26 cellular contexts compared by ENCODE assay signal in the genomic region with DNA sequence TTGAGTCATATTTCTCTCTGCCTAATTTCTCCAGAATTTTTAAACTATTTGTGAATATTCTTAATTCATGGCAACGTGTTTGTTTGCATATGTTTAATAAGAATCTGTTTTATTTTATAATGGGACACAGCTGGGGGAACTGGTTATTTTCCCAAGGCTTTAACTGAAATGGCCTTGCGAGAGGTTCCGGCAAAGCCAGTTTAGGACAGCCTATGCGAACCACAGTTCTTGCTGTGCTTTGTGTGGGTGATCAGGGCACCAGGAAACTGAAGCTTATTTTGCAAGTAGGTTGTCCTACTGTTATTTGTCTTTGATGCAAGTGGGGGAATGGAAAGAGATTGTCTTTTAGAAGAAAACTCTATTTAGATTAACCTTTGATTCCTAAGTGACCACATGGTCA.
"Had no signal": no experiment of that assay in that cellular context is flagged by ENCODE, and none has a peak within 500 bp of the region (broad histone marks: within the 10 kb centered on the region; RNA-seq: fewer than 3 reads in every experiment).

No MANE protein-coding gene starts in this region.

- DNase-seq: activated CD4-positive, alpha-beta T cell treated with anti-CD3 and anti-CD28 coated beads, Interleukin-2, amount 50 U/mL, for 1 hour; activated CD4-positive, CD25-positive, alpha-beta regulatory T cell treated with anti-CD3 and anti-CD28 coated beads, Interleukin-2, amount 50 U/mL, for 72 hours; activated CD8-positive, alpha-beta T cell treated with anti-CD3 and anti-CD28 coated beads for 36 hours; activated gamma-delta T cell treated with Interleukin-2 at 50 U/mL for 16 hours; activated naive CD4-positive, alpha-beta T cell treated with anti-CD3 and anti-CD28 coated beads, Interleukin-2, amount 50 U/mL, for 16 hours; activated T-cell treated with anti-CD3 and anti-CD28 coated beads, Interleukin-2, amount 50 U/mL, for 4 hours; amniotic stem cell; effector CD8-positive, alpha-beta T cell; left lung; lower lobe of right lung; mesendoderm; nephron progenitor cell; stimulated activated CD4-positive, alpha-beta T cell treated with anti-CD3 and anti-CD28 coated beads, Interleukin-12 subunit alpha, Interleukin-12 subunit beta, amount 100 ng/mL, for 4 hours; stimulated activated CD4-positive, alpha-beta T cell treated with anti-CD3 and anti-CD28 coated beads, Interleukin-4, amount 100 ng/mL, for 1 hour; stimulated activated naive CD4-positive, alpha-beta T cell; T-helper 17 cell; T1000; upper lobe of left lung; WERI-Rb-1 had no signal

- H3K27me3 Mint-ChIP-seq: activated CD8-positive, alpha-beta T cell treated with anti-CD3 and anti-CD28 coated beads for 36 hours; activated T-helper 17 cell treated with anti-CD3 and anti-CD28 coated beads, Interleukin-2, amount 50 U/mL, for 72 hours; progenitor cell of endocrine pancreas; T-helper 17 cell had no signal

- H3K4me3 Mint-ChIP-seq: activated CD8-positive, alpha-beta T cell treated with anti-CD3 and anti-CD28 coated beads for 36 hours; activated T-cell treated with anti-CD3 and anti-CD28 coated beads, Interleukin-2, amount 50 U/mL, for 4 hours; activated T-helper 17 cell treated with anti-CD3 and anti-CD28 coated beads, Interleukin-2, amount 50 U/mL, for 72 hours; nephron progenitor cell; T-helper 17 cell had no signal

- H3K4me1 ChIP-seq: breast epithelium, left lung, lower lobe of right lung, vagina had no signal

- H3K36me3 ChIP-seq: breast epithelium had no signal

- H3K27me3 ChIP-seq: breast epithelium, left lung, neutrophil, upper lobe of left lung, vagina had no signal

- H3K27ac Mint-ChIP-seq: activated T-helper 17 cell treated with anti-CD3 and anti-CD28 coated beads, Interleukin-2, amount 50 U/mL, for 72 hours; progenitor cell of endocrine pancreas; T-helper 17 cell had no signal

- H3K9me3 Mint-ChIP-seq: activated T-cell treated with anti-CD3 and anti-CD28 coated beads, Interleukin-2, amount 50 U/mL, for 4 hours; activated T-helper 17 cell treated with anti-CD3 and anti-CD28 coated beads, Interleukin-2, amount 50 U/mL, for 72 hours had no signal

- H3K4me3 ChIP-seq: breast epithelium, left lung, lower lobe of right lung, skin epidermis, upper lobe of left lung, vagina had no signal

- H3K27ac ChIP-seq: breast epithelium, left lung, lower lobe of right lung, neutrophil, skin epidermis, upper lobe of left lung, vagina, WERI-Rb-1 had no signal

- H3K9me3 ChIP-seq: breast epithelium, lower lobe of right lung, neutrophil, upper lobe of left lung, vagina had no signal

- ATAC-seq: activated CD8-positive, alpha-beta T cell treated with anti-CD3 and anti-CD28 coated beads for 36 hours; activated T-cell treated with anti-CD3 and anti-CD28 coated beads, Interleukin-2, amount 50 U/mL, for 4 hours; activated T-helper 17 cell treated with anti-CD3 and anti-CD28 coated beads, Interleukin-2, amount 50 U/mL, for 72 hours; left lung; lower lobe of right lung; sciatic nerve; T-helper 17 cell had no signal
